8 cellular contexts compared by ENCODE assay signal in genomic region chr17:7034955-7035590, GRCh38. TPM values are rescaled to one million over a fixed set of nuclear protein-coding genes. Genes with fewer than 3 reads are reported as not detected.
DNase-seq lines count a peak whose midpoint lies in the region; ATAC-seq and TF ChIP-seq lines count a peak whose summit lies in the region.

No MANE protein-coding gene starts in this region.

- H3K36me3 ChIP-seq in H7 (replicated peaks; ENCODE audit: control insufficient read depth, insufficient read depth, low read length) (no peaks in the 10 kb centered on the region), esophagus (ENCODE audit: control insufficient read depth in 2 of 2, insufficient read depth in 2 of 2, low read length in 1 of 2) (no peaks in the 10 kb centered on the region), neuronal stem cell (replicated peaks in 1 of 2; ENCODE audit: control insufficient read depth in 2 of 2, insufficient read depth in 2 of 2, low read length in 2 of 2) (no peaks in the 10 kb centered on the region)

- no peaks in the 10 kb centered on the region for H3K27me3 Mint-ChIP-seq in CD4-positive, alpha-beta T cell
- no peaks in the 10 kb centered on the region for H3K27me3 Mint-ChIP-seq in T-helper 1 cell treated with Interleukin-12 subunit alpha and Interleukin-12 subunit beta and Interleukin-4 antibody, amounts not matched to agents 30 μg/mL and 1 μg/mL, for 36 hours (ENCODE audit: low read depth)

- peak overlapping the region; percentile 91 for H3K4me3 Mint-ChIP-seq in CD4-positive, alpha-beta T cell
- H3K4me3 Mint-ChIP-seq in T-helper 1 cell treated with Interleukin-12 subunit alpha and Interleukin-12 subunit beta and Interleukin-4 antibody, amounts not matched to agents 30 μg/mL and 1 μg/mL, for 36 hours: peak overlapping the region; percentile 88

- TF ChIP-seq CTCF in CD4-positive, alpha-beta T cell (IDR thresholded peaks at IDR 0.05): no peak

- H4K8ac ChIP-seq in neuronal stem cell (ENCODE audit: low read depth, low read length): no peak overlapping the region

- peak in 2 of 10 experiments; percentile 27 to 43 for DNase-seq in CD4-positive, alpha-beta T cell
- no peak for DNase-seq in H7
- no peak for DNase-seq in neuronal stem cell (ENCODE audit: low spot score)
- DNase-seq in NCI-H128 (lab: John Stamatoyannopoulos, UW; ENCODE audit: unreplicated experiment): no peak
- no peak for DNase-seq in KG1 (lab: John Stamatoyannopoulos, UW)
- no peak for DNase-seq in NCI-H1694 (lab: John Stamatoyannopoulos, UW)

- H3K4me3 ChIP-seq in H7 (ENCODE audit: insufficient read depth, low read depth, low read length) (peak overlapping the region; percentile 85), esophagus (ENCODE audit: low read depth in 1 of 2, low read length in 2 of 2) (peak overlapping the region; percentile 52 to 63), neuronal stem cell (ENCODE audit: low read length in 2 of 2) (peak overlapping the region; percentile 81 to 86)

- peaks cover 69% of the 10 kb centered on the region for H3K4me1 Mint-ChIP-seq in CD4-positive, alpha-beta T cell (ENCODE audit: low read depth)
- H3K4me1 Mint-ChIP-seq in T-helper 1 cell treated with Interleukin-12 subunit alpha and Interleukin-12 subunit beta and Interleukin-4 antibody, amounts not matched to agents 30 μg/mL and 1 μg/mL, for 36 hours (ENCODE audit: low read depth): peaks cover 41% of the 10 kb centered on the region

- no peak overlapping the region for H2BK5ac ChIP-seq in neuronal stem cell (ENCODE audit: low read length)

- intact Hi-C loops in CD4-positive, alpha-beta T cell (cut with DNase I, micrococcal nuclease): loop anchor here (1.0 to 10.0 kb wide), 6 partner anchors 13 to 1862 kb away; partner anchors contain the start of genes CYB5D1 (in 1 of the 2), NAA38 (in 1 of the 2), POLR2A (in 1 of the 2) and SLC35G6 (in 1 of the 2)

- ATAC-seq in CD4-positive, alpha-beta T cell (ENCODE audit: poor library complexity): peak; percentile 28

- peak overlapping the region; percentile 99 for H3K27ac Mint-ChIP-seq in CD4-positive, alpha-beta T cell
- peak overlapping the region; percentile 96 for H3K27ac Mint-ChIP-seq in T-helper 1 cell treated with Interleukin-12 subunit alpha and Interleukin-12 subunit beta and Interleukin-4 antibody, amounts not matched to agents 30 μg/mL and 1 μg/mL, for 36 hours

- H3K18ac ChIP-seq in neuronal stem cell (ENCODE audit: low read length): peak overlapping the region; percentile 23

- H2BK15ac ChIP-seq in neuronal stem cell (ENCODE audit: low read length): no peak overlapping the region

- no peak overlapping the region for H3K23ac ChIP-seq in neuronal stem cell (ENCODE audit: low read depth, low read length, poor library complexity)

- POLR2A ChIA-PET in CD4-positive, alpha-beta T cell (lab: Charles Lee): interaction anchor here (0.8 to 2.2 kb wide), 33 partner anchors 9 to 1549 kb away, joined by 3 to 65 read pairs (median 5); partner anchors contain the start of genes ACADVL, ACAP1, BCL6B and C17orf100

- H3K4ac ChIP-seq in neuronal stem cell (ENCODE audit: low read length): no peak overlapping the region

- H3K4me1 ChIP-seq in esophagus (ENCODE audit: control insufficient read depth in 2 of 2, insufficient read depth in 2 of 2, low read length in 1 of 2) (peaks cover 0 to 6% of the 10 kb centered on the region in 2 donors), neuronal stem cell (ENCODE audit: control insufficient read depth in 2 of 2, insufficient read depth in 1 of 2, low read depth in 1 of 2, low read length in 2 of 2) (peaks cover 9 to 10% of the 10 kb centered on the region in 2 donors)

- H3K9ac ChIP-seq in neuronal stem cell (ENCODE audit: low read depth, low read length, poor library complexity): peak overlapping the region; percentile 79

- H3K27me3 ChIP-seq in CD4-positive, alpha-beta T cell (ENCODE audit: control insufficient read depth, insufficient read depth, low read length): no peaks in the 10 kb centered on the region
- peaks cover 5% of the 10 kb centered on the region; the same call in 1 of the 2 replicates for H3K27me3 ChIP-seq in H7 (ENCODE audit: control insufficient read depth, insufficient read depth, low read length)
- H3K27me3 ChIP-seq in esophagus (ENCODE audit: control insufficient read depth in 1 of 2, insufficient read depth in 2 of 2, low read length in 2 of 2): no peaks in the 10 kb centered on the region
- peaks cover 0 to 7% (median 0%) of the 10 kb centered on the region in 3 experiments for H3K27me3 ChIP-seq in neuronal stem cell (ENCODE audit: control insufficient read depth in 3 of 3, insufficient read depth in 3 of 3, low read depth in 1 of 3, low read length in 3 of 3)

- H3K14ac ChIP-seq in neuronal stem cell (ENCODE audit: low read length): no peak overlapping the region

- peaks cover 8% of the 10 kb centered on the region for H3K36me3 Mint-ChIP-seq in CD4-positive, alpha-beta T cell (ENCODE audit: low read depth)
- H3K36me3 Mint-ChIP-seq in T-helper 1 cell treated with Interleukin-12 subunit alpha and Interleukin-12 subunit beta and Interleukin-4 antibody, amounts not matched to agents 30 μg/mL and 1 μg/mL, for 36 hours (ENCODE audit: low read depth): peaks cover 16% of the 10 kb centered on the region

- CTCF ChIA-PET in CD4-positive, alpha-beta T cell (lab: Charles Lee): interaction anchor here (0.7 to 2.4 kb wide), 7 partner anchors 11 to 261 kb away, joined by 3 to 18 read pairs (median 4); no protein-coding TSS in a partner anchor

- H2BK120ac ChIP-seq in neuronal stem cell (ENCODE audit: low read depth, low read length): no peak overlapping the region

- no peak overlapping the region for H4K91ac ChIP-seq in neuronal stem cell (ENCODE audit: low read depth, low read length, poor library complexity)

- H3K79me1 ChIP-seq in neuronal stem cell (ENCODE audit: low read depth, low read length): peaks cover 1% of the 10 kb centered on the region

- peak overlapping the region; percentile 60 for H3K4me2 ChIP-seq in neuronal stem cell (ENCODE audit: insufficient read depth, low read length, poor library complexity, severe bottlenecking)

- H3K27ac ChIP-seq in CD4-positive, alpha-beta T cell (ENCODE audit: low read depth, low read length): peak overlapping the region; percentile 84
- peak overlapping the region; percentile 85 to 87 for H3K27ac ChIP-seq in esophagus (ENCODE audit: low read depth in 2 of 2, low read length in 1 of 2)
- H3K27ac ChIP-seq in neuronal stem cell (replicated peaks; ENCODE audit: low read length): no peak overlapping the region

- no peak overlapping the region for H2AK5ac ChIP-seq in neuronal stem cell (ENCODE audit: low read depth, low read length)

- peak overlapping the region; percentile 96 for H2AFZ ChIP-seq in neuronal stem cell (ENCODE audit: low read length)

- no peaks in the 10 kb centered on the region for H3K9me3 Mint-ChIP-seq in CD4-positive, alpha-beta T cell
- H3K9me3 Mint-ChIP-seq in T-helper 1 cell treated with Interleukin-12 subunit alpha and Interleukin-12 subunit beta and Interleukin-4 antibody, amounts not matched to agents 30 μg/mL and 1 μg/mL, for 36 hours: no peaks in the 10 kb centered on the region

- H3K9me3 ChIP-seq in CD4-positive, alpha-beta T cell (ENCODE audit: control insufficient read depth, low read length): no peaks in the 10 kb centered on the region
- no peaks in the 10 kb centered on the region for H3K9me3 ChIP-seq in esophagus (ENCODE audit: control insufficient read depth in 2 of 2, insufficient read depth in 1 of 2, low read depth in 1 of 2, low read length in 1 of 2)
- H3K9me3 ChIP-seq in neuronal stem cell (replicated peaks in 1 of 2; ENCODE audit: control insufficient read depth in 2 of 2, insufficient read depth in 1 of 2, low read depth in 1 of 2, low read length in 2 of 2): peaks cover 0 to 2% of the 10 kb centered on the region in 2 donors

- H2BK12ac ChIP-seq in neuronal stem cell (ENCODE audit: low read length): no peak overlapping the region

- WGBS in esophagus, 2 donors: 14% methylated on average over 7 of the region's 7 CpGs
- WGBS in neuronal stem cell (ENCODE audit: extremely low coverage in 2 of 2, insufficient read length in 2 of 2, insufficient replicate concordance in 1 of 2), 2 donors: no CpG with 5 or more reads among the region's 7 CpGs

RNA-seq across cellular contexts. Expression of gene SLC16A13, which starts 0.7 kb away (rescaled TPM):
- 1 to 10 TPM; 2.3 to 2.4 TPM for total RNA-seq in CD4-positive, alpha-beta T cell
- 0.37 and 0.48 TPM in 2 replicates for total RNA-seq in H7 (2014; rRNA removed; shearing (Covaris generic))
- 1 to 10 TPM; 4.8 TPM for polyA plus RNA-seq in esophagus
- polyA plus RNA-seq in neuronal stem cell (2013, experiment 1 of 2): 3.0 TPM
- polyA plus RNA-seq in neuronal stem cell (2013, experiment 2 of 2): 3.4 TPM

RNA-seq across cellular contexts. Expression of gene SLC16A11, which starts 8.8 kb away (rescaled TPM):
- 1 to 10 TPM; 1.1 to 1.4 TPM for total RNA-seq in CD4-positive, alpha-beta T cell
- 0.24 and 0.37 TPM in 2 replicates for total RNA-seq in H7 (2014; rRNA removed; shearing (Covaris generic))
- polyA plus RNA-seq in esophagus: 1 to 10 TPM; 1.9 to 2.3 TPM
- polyA plus RNA-seq in neuronal stem cell (2013, experiment 1 of 2): 0.04 TPM
- polyA plus RNA-seq in neuronal stem cell (2013, experiment 2 of 2): 0.03 TPM

RNA-seq across cellular contexts. Expression of gene BCL6B, which starts 12.2 kb away (rescaled TPM):
- not detected for total RNA-seq in CD4-positive, alpha-beta T cell
- total RNA-seq in H7 (2014; rRNA removed; shearing (Covaris generic)): 4.9 and 8.3 TPM in 2 replicates
- polyA plus RNA-seq in esophagus: 1 to 10 TPM; 1.5 to 1.8 TPM
- polyA plus RNA-seq in neuronal stem cell (2013, experiment 1 of 2): 3.1 TPM
- polyA plus RNA-seq in neuronal stem cell (2013, experiment 2 of 2): 2.8 TPM

RNA-seq across cellular contexts. Expression of gene RNASEK, which starts 22.6 kb away (rescaled TPM):
- total RNA-seq in CD4-positive, alpha-beta T cell: 10 to 100 TPM; 96.8 to 98.9 TPM
- 180 and 238 TPM in 2 replicates for total RNA-seq in H7 (2014; rRNA removed; shearing (Covaris generic))
- 100 to 1,000 TPM; 216 to 253 TPM for polyA plus RNA-seq in esophagus
- 400 TPM for polyA plus RNA-seq in neuronal stem cell (2013, experiment 1 of 2)
- polyA plus RNA-seq in neuronal stem cell (2013, experiment 2 of 2): 390 TPM

RNA-seq across cellular contexts. Expression of gene ALOX12, which starts 39.2 kb away (rescaled TPM):
- total RNA-seq in CD4-positive, alpha-beta T cell: not detected
- 0.35 and 0.63 TPM in 2 replicates for total RNA-seq in H7 (2014; rRNA removed; shearing (Covaris generic))
- 10 to 100 TPM; 54.4 to 66.5 TPM for polyA plus RNA-seq in esophagus
- 0.32 TPM for polyA plus RNA-seq in neuronal stem cell (2013, experiment 1 of 2)
- 0.25 TPM for polyA plus RNA-seq in neuronal stem cell (2013, experiment 2 of 2)
